ENCODE assay signal across 2 cellular contexts in the genomic region with DNA sequence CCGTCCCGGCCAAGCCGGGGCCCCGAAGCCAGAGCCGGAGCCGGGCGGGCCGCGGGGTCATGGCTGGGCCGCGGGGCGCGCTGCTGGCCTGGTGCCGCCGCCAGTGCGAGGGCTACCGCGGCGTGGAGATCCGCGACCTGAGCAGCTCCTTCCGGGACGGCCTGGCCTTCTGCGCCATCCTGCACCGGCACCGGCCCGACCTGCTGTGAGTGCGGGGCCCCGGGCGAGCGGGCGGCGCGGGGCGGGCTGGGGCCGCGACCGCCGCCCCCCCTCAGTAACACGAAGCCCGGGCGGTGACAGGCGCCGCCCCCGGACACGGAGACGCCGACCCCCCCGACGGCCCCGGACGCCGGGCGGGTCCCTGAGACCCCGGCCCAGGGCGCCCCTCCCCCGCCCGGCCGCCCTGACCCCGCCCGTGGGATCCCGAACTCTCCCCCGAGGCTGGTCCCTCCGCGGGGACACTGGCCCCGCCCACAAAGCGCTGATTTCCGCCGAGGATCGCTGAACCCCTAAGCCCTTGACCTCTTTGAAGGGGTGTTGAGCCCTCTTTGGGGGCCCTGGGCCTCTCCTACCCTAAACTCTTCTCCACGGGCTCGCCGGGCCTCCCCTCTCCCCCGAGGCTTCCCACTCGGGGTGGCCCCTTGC.
TF ChIP-seq lines count a peak whose summit lies in the region.

No MANE protein-coding gene starts in this region.

TF ChIP-seq in SK-N-SH, 30 proteins besides CTCF, POLR2A, EP300 and RAD21 (continued from another document):
- TF ChIP-seq ZBTB33 (IDR thresholded peaks at IDR 0.05; ENCODE audit: borderline replicate concordance, low read depth), result no peak
- no peak for TF ChIP-seq JUND (IDR thresholded peaks at IDR 0.05)

TF ChIP-seq in SK-N-SH treated with all-trans-retinoic acid at 6 μM for 48 hours, 23 proteins besides CTCF, POLR2A, EP300 and RAD21 (continued from another document):
- TF ChIP-seq, protein P1, sequence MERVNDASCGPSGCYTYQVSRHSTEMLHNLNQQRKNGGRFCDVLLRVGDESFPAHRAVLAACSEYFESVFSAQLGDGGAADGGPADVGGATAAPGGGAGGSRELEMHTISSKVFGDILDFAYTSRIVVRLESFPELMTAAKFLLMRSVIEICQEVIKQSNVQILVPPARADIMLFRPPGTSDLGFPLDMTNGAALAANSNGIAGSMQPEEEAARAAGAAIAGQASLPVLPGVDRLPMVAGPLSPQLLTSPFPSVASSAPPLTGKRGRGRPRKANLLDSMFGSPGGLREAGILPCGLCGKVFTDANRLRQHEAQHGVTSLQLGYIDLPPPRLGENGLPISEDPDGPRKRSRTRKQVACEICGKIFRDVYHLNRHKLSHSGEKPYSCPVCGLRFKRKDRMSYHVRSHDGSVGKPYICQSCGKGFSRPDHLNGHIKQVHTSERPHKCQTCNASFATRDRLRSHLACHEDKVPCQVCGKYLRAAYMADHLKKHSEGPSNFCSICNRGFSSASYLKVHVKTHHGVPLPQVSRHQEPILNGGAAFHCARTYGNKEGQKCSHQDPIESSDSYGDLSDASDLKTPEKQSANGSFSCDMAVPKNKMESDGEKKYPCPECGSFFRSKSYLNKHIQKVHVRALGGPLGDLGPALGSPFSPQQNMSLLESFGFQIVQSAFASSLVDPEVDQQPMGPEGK (CRISPR knock-in tag; IDR thresholded peaks at IDR 0.05; ENCODE audit: borderline replicate concordance), result no peak
